In the genomic region with DNA sequence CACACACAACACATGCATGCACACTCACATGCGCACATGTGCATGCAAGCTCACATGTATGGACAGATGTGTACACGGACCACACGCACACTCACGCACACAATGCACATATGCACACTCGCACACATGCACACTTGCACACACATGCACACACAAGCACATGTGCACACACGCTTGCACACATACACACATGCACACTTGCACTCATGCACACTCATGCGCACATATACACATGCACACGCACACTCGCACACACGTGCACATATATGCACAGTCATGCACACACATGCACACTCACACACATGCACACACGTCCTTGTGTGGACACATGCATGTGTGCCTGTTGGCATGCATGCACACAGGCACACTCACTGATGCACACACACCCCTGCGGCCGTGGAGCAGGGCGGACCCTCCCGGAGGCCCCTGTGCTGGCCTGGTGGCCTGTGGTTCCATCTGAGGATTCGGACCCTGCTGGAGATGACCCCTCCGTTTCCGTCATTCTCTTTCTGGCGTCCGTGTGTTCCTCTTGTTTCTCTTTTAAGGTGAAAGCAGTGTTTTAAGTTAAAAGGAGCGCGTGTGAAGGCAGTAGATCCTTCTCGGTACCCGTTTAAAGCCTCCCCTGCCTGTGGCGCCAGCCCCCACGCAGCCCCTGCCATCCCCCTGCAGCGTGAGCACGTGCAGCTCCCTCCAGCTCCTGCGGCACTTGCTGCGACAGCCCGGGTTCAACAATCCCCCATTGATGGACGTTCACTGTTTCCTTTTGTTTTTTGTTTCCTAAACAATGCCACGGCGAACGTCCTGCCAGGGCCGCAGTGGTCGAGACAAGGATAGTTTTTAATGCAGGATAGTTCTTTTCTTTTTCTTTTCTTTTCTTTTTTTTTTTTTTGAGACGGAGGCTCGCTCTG, we compare ENCODE assay signal across 1 cellular context.
A peak's percentile ranks its signal among the peaks of the same experiment; 100 is the strongest.
TF ChIP-seq lines count a peak whose summit lies in the region.

No MANE protein-coding gene starts in this region.

TF ChIP-seq in WTC11, 78 proteins besides CTCF, POLR2A, EP300 and RAD21 (continued from another document):
- TF ChIP-seq FOXP1 (CRISPR knock-in tag; IDR thresholded peaks at IDR 0.05; ENCODE audit: borderline replicate concordance) (0 out of 2 replicates have a peak, but pooled peaks have one; percentile 60), MXD4 (CRISPR knock-in tag; IDR thresholded peaks at IDR 0.05; ENCODE audit: borderline replicate concordance) (no peak), GABPB1 (CRISPR knock-in tag; IDR thresholded peaks at IDR 0.05) (no peak), MYBL2 (CRISPR knock-in tag; IDR thresholded peaks at IDR 0.05) (no peak), ELF4 (CRISPR knock-in tag; IDR thresholded peaks at IDR 0.05; ENCODE audit: low read depth) (no peak), IRF2 (CRISPR knock-in tag; IDR thresholded peaks at IDR 0.05; ENCODE audit: borderline replicate concordance, low read depth) (no peak), ZNF317 (CRISPR knock-in tag; IDR thresholded peaks at IDR 0.05; ENCODE audit: borderline replicate concordance, low read depth) (no peak), ZNF138 (CRISPR knock-in tag; conservative IDR thresholded peaks at IDR 0.05) (no peak)
- TF ChIP-seq, protein P1, sequence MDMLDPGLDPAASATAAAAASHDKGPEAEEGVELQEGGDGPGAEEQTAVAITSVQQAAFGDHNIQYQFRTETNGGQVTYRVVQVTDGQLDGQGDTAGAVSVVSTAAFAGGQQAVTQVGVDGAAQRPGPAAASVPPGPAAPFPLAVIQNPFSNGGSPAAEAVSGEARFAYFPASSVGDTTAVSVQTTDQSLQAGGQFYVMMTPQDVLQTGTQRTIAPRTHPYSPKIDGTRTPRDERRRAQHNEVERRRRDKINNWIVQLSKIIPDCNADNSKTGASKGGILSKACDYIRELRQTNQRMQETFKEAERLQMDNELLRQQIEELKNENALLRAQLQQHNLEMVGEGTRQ (CRISPR knock-in tag; IDR thresholded peaks at IDR 0.05), result no peak
- TF ChIP-seq, protein P2, sequence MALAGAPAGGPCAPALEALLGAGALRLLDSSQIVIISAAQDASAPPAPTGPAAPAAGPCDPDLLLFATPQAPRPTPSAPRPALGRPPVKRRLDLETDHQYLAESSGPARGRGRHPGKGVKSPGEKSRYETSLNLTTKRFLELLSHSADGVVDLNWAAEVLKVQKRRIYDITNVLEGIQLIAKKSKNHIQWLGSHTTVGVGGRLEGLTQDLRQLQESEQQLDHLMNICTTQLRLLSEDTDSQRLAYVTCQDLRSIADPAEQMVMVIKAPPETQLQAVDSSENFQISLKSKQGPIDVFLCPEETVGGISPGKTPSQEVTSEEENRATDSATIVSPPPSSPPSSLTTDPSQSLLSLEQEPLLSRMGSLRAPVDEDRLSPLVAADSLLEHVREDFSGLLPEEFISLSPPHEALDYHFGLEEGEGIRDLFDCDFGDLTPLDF (CRISPR knock-in tag; IDR thresholded peaks at IDR 0.05), result no peak
- TF ChIP-seq, protein P3, sequence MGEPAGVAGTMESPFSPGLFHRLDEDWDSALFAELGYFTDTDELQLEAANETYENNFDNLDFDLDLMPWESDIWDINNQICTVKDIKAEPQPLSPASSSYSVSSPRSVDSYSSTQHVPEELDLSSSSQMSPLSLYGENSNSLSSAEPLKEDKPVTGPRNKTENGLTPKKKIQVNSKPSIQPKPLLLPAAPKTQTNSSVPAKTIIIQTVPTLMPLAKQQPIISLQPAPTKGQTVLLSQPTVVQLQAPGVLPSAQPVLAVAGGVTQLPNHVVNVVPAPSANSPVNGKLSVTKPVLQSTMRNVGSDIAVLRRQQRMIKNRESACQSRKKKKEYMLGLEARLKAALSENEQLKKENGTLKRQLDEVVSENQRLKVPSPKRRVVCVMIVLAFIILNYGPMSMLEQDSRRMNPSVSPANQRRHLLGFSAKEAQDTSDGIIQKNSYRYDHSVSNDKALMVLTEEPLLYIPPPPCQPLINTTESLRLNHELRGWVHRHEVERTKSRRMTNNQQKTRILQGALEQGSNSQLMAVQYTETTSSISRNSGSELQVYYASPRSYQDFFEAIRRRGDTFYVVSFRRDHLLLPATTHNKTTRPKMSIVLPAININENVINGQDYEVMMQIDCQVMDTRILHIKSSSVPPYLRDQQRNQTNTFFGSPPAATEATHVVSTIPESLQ (CRISPR knock-in tag; IDR thresholded peaks at IDR 0.05), result no peak
- TF ChIP-seq, protein P4, sequence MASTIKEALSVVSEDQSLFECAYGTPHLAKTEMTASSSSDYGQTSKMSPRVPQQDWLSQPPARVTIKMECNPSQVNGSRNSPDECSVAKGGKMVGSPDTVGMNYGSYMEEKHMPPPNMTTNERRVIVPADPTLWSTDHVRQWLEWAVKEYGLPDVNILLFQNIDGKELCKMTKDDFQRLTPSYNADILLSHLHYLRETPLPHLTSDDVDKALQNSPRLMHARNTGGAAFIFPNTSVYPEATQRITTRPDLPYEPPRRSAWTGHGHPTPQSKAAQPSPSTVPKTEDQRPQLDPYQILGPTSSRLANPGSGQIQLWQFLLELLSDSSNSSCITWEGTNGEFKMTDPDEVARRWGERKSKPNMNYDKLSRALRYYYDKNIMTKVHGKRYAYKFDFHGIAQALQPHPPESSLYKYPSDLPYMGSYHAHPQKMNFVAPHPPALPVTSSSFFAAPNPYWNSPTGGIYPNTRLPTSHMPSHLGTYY (CRISPR knock-in tag; IDR thresholded peaks at IDR 0.05), result no peak
- TF ChIP-seq, protein P5, sequence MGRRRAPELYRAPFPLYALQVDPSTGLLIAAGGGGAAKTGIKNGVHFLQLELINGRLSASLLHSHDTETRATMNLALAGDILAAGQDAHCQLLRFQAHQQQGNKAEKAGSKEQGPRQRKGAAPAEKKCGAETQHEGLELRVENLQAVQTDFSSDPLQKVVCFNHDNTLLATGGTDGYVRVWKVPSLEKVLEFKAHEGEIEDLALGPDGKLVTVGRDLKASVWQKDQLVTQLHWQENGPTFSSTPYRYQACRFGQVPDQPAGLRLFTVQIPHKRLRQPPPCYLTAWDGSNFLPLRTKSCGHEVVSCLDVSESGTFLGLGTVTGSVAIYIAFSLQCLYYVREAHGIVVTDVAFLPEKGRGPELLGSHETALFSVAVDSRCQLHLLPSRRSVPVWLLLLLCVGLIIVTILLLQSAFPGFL (CRISPR knock-in tag; IDR thresholded peaks at IDR 0.05; ENCODE audit: borderline replicate concordance), result no peak
- TF ChIP-seq, protein P6, sequence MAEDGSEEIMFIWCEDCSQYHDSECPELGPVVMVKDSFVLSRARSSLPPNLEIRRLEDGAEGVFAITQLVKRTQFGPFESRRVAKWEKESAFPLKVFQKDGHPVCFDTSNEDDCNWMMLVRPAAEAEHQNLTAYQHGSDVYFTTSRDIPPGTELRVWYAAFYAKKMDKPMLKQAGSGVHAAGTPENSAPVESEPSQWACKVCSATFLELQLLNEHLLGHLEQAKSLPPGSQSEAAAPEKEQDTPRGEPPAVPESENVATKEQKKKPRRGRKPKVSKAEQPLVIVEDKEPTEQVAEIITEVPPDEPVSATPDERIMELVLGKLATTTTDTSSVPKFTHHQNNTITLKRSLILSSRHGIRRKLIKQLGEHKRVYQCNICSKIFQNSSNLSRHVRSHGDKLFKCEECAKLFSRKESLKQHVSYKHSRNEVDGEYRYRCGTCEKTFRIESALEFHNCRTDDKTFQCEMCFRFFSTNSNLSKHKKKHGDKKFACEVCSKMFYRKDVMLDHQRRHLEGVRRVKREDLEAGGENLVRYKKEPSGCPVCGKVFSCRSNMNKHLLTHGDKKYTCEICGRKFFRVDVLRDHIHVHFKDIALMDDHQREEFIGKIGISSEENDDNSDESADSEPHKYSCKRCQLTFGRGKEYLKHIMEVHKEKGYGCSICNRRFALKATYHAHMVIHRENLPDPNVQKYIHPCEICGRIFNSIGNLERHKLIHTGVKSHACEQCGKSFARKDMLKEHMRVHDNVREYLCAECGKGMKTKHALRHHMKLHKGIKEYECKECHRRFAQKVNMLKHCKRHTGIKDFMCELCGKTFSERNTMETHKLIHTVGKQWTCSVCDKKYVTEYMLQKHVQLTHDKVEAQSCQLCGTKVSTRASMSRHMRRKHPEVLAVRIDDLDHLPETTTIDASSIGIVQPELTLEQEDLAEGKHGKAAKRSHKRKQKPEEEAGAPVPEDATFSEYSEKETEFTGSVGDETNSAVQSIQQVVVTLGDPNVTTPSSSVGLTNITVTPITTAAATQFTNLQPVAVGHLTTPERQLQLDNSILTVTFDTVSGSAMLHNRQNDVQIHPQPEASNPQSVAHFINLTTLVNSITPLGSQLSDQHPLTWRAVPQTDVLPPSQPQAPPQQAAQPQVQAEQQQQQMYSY (CRISPR knock-in tag; IDR thresholded peaks at IDR 0.05), result no peak
- TF ChIP-seq, protein P7, sequence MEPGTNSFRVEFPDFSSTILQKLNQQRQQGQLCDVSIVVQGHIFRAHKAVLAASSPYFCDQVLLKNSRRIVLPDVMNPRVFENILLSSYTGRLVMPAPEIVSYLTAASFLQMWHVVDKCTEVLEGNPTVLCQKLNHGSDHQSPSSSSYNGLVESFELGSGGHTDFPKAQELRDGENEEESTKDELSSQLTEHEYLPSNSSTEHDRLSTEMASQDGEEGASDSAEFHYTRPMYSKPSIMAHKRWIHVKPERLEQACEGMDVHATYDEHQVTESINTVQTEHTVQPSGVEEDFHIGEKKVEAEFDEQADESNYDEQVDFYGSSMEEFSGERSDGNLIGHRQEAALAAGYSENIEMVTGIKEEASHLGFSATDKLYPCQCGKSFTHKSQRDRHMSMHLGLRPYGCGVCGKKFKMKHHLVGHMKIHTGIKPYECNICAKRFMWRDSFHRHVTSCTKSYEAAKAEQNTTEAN (CRISPR knock-in tag; IDR thresholded peaks at IDR 0.05), result peak; percentile 96
- TF ChIP-seq, protein P8, sequence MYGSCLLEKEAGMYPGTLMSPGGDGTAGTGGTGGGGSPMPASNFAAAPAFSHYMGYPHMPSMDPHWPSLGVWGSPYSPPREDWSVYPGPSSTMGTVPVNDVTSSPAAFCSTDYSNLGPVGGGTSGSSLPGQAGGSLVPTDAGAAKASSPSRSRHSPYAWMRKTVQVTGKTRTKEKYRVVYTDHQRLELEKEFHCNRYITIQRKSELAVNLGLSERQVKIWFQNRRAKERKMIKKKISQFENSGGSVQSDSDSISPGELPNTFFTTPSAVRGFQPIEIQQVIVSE (CRISPR knock-in tag; IDR thresholded peaks at IDR 0.05; ENCODE audit: borderline replicate concordance), result no peak
- TF ChIP-seq, protein P9, sequence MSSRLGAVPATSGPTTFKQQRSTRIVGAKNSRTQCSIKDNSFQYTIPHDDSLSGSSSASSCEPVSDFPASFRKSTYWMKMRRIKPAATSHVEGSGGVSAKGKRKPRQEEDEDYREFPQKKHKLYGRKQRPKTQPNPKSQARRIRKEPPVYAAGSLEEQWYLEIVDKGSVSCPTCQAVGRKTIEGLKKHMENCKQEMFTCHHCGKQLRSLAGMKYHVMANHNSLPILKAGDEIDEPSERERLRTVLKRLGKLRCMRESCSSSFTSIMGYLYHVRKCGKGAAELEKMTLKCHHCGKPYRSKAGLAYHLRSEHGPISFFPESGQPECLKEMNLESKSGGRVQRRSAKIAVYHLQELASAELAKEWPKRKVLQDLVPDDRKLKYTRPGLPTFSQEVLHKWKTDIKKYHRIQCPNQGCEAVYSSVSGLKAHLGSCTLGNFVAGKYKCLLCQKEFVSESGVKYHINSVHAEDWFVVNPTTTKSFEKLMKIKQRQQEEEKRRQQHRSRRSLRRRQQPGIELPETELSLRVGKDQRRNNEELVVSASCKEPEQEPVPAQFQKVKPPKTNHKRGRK (CRISPR knock-in tag; IDR thresholded peaks at IDR 0.05; ENCODE audit: borderline replicate concordance), result no peak
- TF ChIP-seq, protein P10, sequence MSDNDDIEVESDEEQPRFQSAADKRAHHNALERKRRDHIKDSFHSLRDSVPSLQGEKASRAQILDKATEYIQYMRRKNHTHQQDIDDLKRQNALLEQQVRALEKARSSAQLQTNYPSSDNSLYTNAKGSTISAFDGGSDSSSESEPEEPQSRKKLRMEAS (CRISPR knock-in tag; IDR thresholded peaks at IDR 0.05), result no peak
